Comparison of ENCODE assay signal across 8 cellular contexts in the genomic region with DNA sequence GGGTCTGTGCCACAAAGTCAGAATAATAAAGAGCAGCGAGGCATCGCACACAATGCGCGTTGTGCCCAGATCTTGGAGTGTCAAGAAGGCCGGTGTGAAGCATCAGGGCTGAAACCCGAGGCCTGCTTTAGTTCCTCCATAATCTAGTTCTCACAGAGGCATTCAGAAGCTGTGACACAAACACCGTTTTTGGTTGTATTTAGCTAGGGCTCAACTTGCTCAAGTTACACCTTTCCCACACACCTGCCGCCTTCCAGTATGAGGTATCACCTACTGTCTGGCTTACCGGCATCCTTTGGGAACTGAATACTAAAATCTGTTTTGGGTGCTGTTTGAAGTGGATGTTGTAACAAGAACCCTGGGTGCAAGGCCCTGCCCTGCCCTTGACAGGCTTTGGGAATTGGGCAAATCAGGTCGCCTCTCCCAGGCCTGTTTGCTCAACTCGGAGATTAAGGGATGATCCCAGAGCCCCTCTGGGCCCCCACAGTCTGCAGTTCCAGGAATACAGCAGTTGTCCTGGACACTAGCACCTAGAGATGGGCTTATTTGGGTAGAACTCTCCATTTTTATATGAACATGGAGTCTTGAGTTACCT. TPM values are rescaled to one million over a fixed set of nuclear protein-coding genes. Genes with fewer than 3 reads are reported as not detected.
A peak's percentile ranks its signal among the peaks of the same experiment; 100 is the strongest.
DNase-seq lines count a peak whose midpoint lies in the region; ATAC-seq, FAIRE-seq and TF ChIP-seq lines count a peak whose summit lies in the region.
"Had no signal": no experiment of that assay in that cellular context is flagged by ENCODE, and none has a peak within 500 bp of the region (broad histone marks: within the 10 kb centered on the region; RNA-seq: fewer than 3 reads in every experiment).

No MANE protein-coding gene starts in this region.

- POLR2A ChIA-PET in IMR-90 (lab: Charles Lee; ENCODE audit: unreplicated experiment), result no interaction called here

- peak overlapping the region; percentile 70 for H3K4ac ChIP-seq in IMR-90 (ENCODE audit: low read depth, low read length)

- in situ Hi-C loops in IMR-90 (cut with MboI; ENCODE audit: low sequenced_read_pairs), result loop anchor here (5.0 kb wide), 1 partner anchor 158 kb away; a partner anchor contains a TSS

- H3K4me1 ChIP-seq in IMR-90 (ENCODE audit: control insufficient read depth, insufficient read depth, low read length) (peaks cover 46% of the 10 kb centered on the region), keratinocyte (ENCODE audit: control insufficient read depth, extremely low read depth, insufficient read depth, low read length) (peaks cover 37% of the 10 kb centered on the region)

- H3K27ac ChIP-seq in IMR-90 (ENCODE audit: insufficient read depth, low read length) (peak overlapping the region; percentile 49; the same call in 1 of the 2 replicates), keratinocyte (ENCODE audit: control insufficient read depth, insufficient read depth, low read length) (peak overlapping the region; percentile 58)

- peak overlapping the region; percentile 68 for H2BK5ac ChIP-seq in IMR-90 (ENCODE audit: low read depth, low read length, poor library complexity, severe bottlenecking)

- H2AFZ ChIP-seq in IMR-90 (replicated peaks; ENCODE audit: low read length, poor library complexity), result peak overlapping the region; percentile 23
- H2AFZ ChIP-seq in keratinocyte (ENCODE audit: control insufficient read depth, low read length), result no peak overlapping the region

- peak overlapping the region; percentile 78 for H3K4me2 ChIP-seq in IMR-90 (ENCODE audit: low read depth, low read length)
- peak overlapping the region; percentile 54 for H3K4me2 ChIP-seq in keratinocyte (ENCODE audit: control insufficient read depth, extremely low read depth, insufficient read depth, low read depth, low read length)

- peaks cover 40 to 84% of the 10 kb centered on the region in 2 experiments for H3K79me1 ChIP-seq in IMR-90 (ENCODE audit: low read depth in 1 of 2, low read length in 2 of 2)

- peak overlapping the region; percentile 69; the same call in 1 of the 2 replicates for H2BK20ac ChIP-seq in IMR-90 (ENCODE audit: low read depth, low read length)

- H3K9me1 ChIP-seq in IMR-90 (ENCODE audit: insufficient read depth, low read length) (peaks cover 20% of the 10 kb centered on the region; the same call in 1 of the 2 replicates), keratinocyte (ENCODE audit: control insufficient read depth, extremely low read depth, insufficient read depth, low read length) (no peaks in the 10 kb centered on the region)

- peak overlapping the region; percentile 5; the same call in 1 of the 2 replicates for H3K18ac ChIP-seq in IMR-90 (ENCODE audit: low read depth, low read length)

- no peak overlapping the region for H3K23ac ChIP-seq in IMR-90 (ENCODE audit: low read depth, low read length)

- peaks cover 29% of the 10 kb centered on the region for H3K79me2 ChIP-seq in keratinocyte (ENCODE audit: control insufficient read depth, insufficient read depth, low read length)

- BruUV-seq in IMR-90 (replicated peaks; lab: Mats Ljungman, UMichigan), result no TSS peak

- H2BK120ac ChIP-seq in IMR-90 (ENCODE audit: low read depth, low read length), result peak overlapping the region; percentile 73

- TF ChIP-seq CTCF in IMR-90 (conservative IDR thresholded peaks at IDR 0.05; ENCODE audit: low read depth, low read length) (no peak), keratinocyte (optimal IDR thresholded peaks at IDR 0.05 in 1 of 3, IDR thresholded peaks at IDR 0.05 in 1 of 3, conservative IDR thresholded peaks at IDR 0.05 in 1 of 3; ENCODE audit: extremely low read depth in 1 of 3, insufficient read depth in 2 of 3, low read length in 3 of 3) (no peak)

- H3K27me3 ChIP-seq in IMR-90 (ENCODE audit: control insufficient read depth, insufficient read depth, low read length) (no peaks in the 10 kb centered on the region), keratinocyte (ENCODE audit: control insufficient read depth, extremely low read depth, insufficient read depth, low read length) (no peaks in the 10 kb centered on the region), H7 (ENCODE audit: control insufficient read depth, insufficient read depth, low read length) (no peaks in the 10 kb centered on the region)

- dilution Hi-C loops in IMR-90 (cut with HindIII; ENCODE audit: low sequenced_read_pairs, unreplicated experiment) (no loop called here), keratinocyte (cut with MboI; ENCODE audit: extremely low pct_ligation_motif_present, low sequenced_read_pairs) (no loop called here)

- FAIRE-seq in keratinocyte (lab: Jason Lieb, UNC), result no peak

- no peak for TF ChIP-seq RAD21 in IMR-90 (IDR thresholded peaks at IDR 0.05; ENCODE audit: low read length)

- H3K36me3 ChIP-seq in IMR-90 (ENCODE audit: control insufficient read depth, insufficient read depth, low read length) (no peaks in the 10 kb centered on the region), keratinocyte (ENCODE audit: control insufficient read depth in 2 of 2, extremely low read depth in 1 of 2, insufficient read depth in 2 of 2, low read length in 2 of 2) (peaks cover 0 to 2% of the 10 kb centered on the region in 2 experiments), H7 (replicated peaks; ENCODE audit: control insufficient read depth, insufficient read depth, low read length) (no peaks in the 10 kb centered on the region; the same call in 1 of the 2 replicates)

- peak overlapping the region in 1 of 2 experiments; percentile 65; a peak in 1 of 4 replicates for H4K8ac ChIP-seq in IMR-90 (ENCODE audit: low read depth in 2 of 2, low read length in 2 of 2)

- ATAC-seq in IMR-90 (ENCODE audit: low read depth) (no peak), GM18520 (IDR thresholded peaks at IDR 0.05; ENCODE audit: unreplicated experiment) (no peak)
- no peak for ATAC-seq in activated T-helper 17 cell treated with anti-CD3 and anti-CD28 coated beads, Interleukin-2, amount 50 U/mL, for 72 hours (replicated peaks)
- ATAC-seq in stimulated activated naive B cell treated with anti-CD40 and anti-IgM and Interleukin-4, amounts not matched to agents 10 μg/mL and 1 μg/mL and 100 μg/mL, for 72 hours (replicated peaks), result no peak

- H2BK15ac ChIP-seq in IMR-90 (ENCODE audit: low read depth, low read length), result peak overlapping the region; percentile 29; the same call in 2 of the 3 replicates

- peak overlapping the region; percentile 84 for H3K4me3 Mint-ChIP-seq in activated T-helper 17 cell treated with anti-CD3 and anti-CD28 coated beads, Interleukin-2, amount 50 U/mL, for 72 hours
- H3K4me3 Mint-ChIP-seq in stimulated activated naive B cell treated with anti-CD40 and anti-IgM and Interleukin-4, amounts not matched to agents 10 μg/mL and 1 μg/mL and 100 μg/mL, for 72 hours, result peak overlapping the region; percentile 68 to 75

- H3K9me3 Mint-ChIP-seq in activated T-helper 17 cell treated with anti-CD3 and anti-CD28 coated beads, Interleukin-2, amount 50 U/mL, for 72 hours, result no peaks in the 10 kb centered on the region
- H3K9me3 Mint-ChIP-seq in stimulated activated naive B cell treated with anti-CD40 and anti-IgM and Interleukin-4, amounts not matched to agents 10 μg/mL and 1 μg/mL and 100 μg/mL, for 72 hours, result no peaks in the 10 kb centered on the region

- H3K36me3 Mint-ChIP-seq in activated T-helper 17 cell treated with anti-CD3 and anti-CD28 coated beads, Interleukin-2, amount 50 U/mL, for 72 hours (ENCODE audit: low read depth), result peaks cover 9% of the 10 kb centered on the region
- peaks cover 26 to 35% of the 10 kb centered on the region in 2 donors for H3K36me3 Mint-ChIP-seq in stimulated activated naive B cell treated with anti-CD40 and anti-IgM and Interleukin-4, amounts not matched to agents 10 μg/mL and 1 μg/mL and 100 μg/mL, for 72 hours

- H3K9me3 ChIP-seq in IMR-90 (ENCODE audit: control insufficient read depth, insufficient read depth, low read length) (no peaks in the 10 kb centered on the region), keratinocyte (ENCODE audit: control insufficient read depth, low read depth, low read length) (no peaks in the 10 kb centered on the region)
- H3K9me3 ChIP-seq: mucosa of descending colon had no signal

- CTCF ChIA-PET in IMR-90 (lab: Yijun Ruan, JAX), result no interaction called here

- no peak overlapping the region for H3K56ac ChIP-seq in IMR-90 (ENCODE audit: extremely low read depth, insufficient read depth, low read length)

- no peak for DNase-seq in IMR-90
- DNase-seq in keratinocyte (ENCODE audit: low read depth, low spot score), result no peak
- DNase-seq in stimulated activated naive B cell treated with anti-CD40 and anti-IgM and Interleukin-4, amounts not matched to agents 10 μg/mL and 1 μg/mL and 100 μg/mL, for 72 hours, result no peak
- no peak for DNase-seq in LoVo (ENCODE audit: low spot score)
- no peak for DNase-seq in H7

- 76% methylated on average over 4 of the region's 11 CpGs; no CpG with 5 or more reads in 1 of the 2 experiments for WGBS in IMR-90 (ENCODE audit: extremely low coverage in 2 of 2, insufficient read length in 1 of 2), 2 experiments

- peaks cover 37% of the 10 kb centered on the region for H3K4me1 Mint-ChIP-seq in activated T-helper 17 cell treated with anti-CD3 and anti-CD28 coated beads, Interleukin-2, amount 50 U/mL, for 72 hours
- H3K4me1 Mint-ChIP-seq in stimulated activated naive B cell treated with anti-CD40 and anti-IgM and Interleukin-4, amounts not matched to agents 10 μg/mL and 1 μg/mL and 100 μg/mL, for 72 hours, result peaks cover 49 to 77% of the 10 kb centered on the region in 2 donors

- no peaks in the 10 kb centered on the region for H3K27me3 Mint-ChIP-seq in activated T-helper 17 cell treated with anti-CD3 and anti-CD28 coated beads, Interleukin-2, amount 50 U/mL, for 72 hours
- no peaks in the 10 kb centered on the region for H3K27me3 Mint-ChIP-seq in stimulated activated naive B cell treated with anti-CD40 and anti-IgM and Interleukin-4, amounts not matched to agents 10 μg/mL and 1 μg/mL and 100 μg/mL, for 72 hours

- H4K20me1 ChIP-seq in IMR-90 (ENCODE audit: insufficient read depth, low read length) (peaks cover 26% of the 10 kb centered on the region), keratinocyte (ENCODE audit: control insufficient read depth, extremely low read depth, insufficient read depth, low read length) (peaks cover 5% of the 10 kb centered on the region)

- H4K5ac ChIP-seq in IMR-90 (ENCODE audit: low read depth, low read length), result no peak overlapping the region; the same call in 1 of the 2 replicates

- TF ChIP-seq POLR2A in IMR-90 (IDR thresholded peaks at IDR 0.05; ENCODE audit: low read depth, low read length), result no peak

- peak overlapping the region; percentile 18 for H3K14ac ChIP-seq in IMR-90 (replicated peaks; ENCODE audit: low read depth, low read length)

- intact Hi-C loops in IMR-90 (cut with micrococcal nuclease), result loop anchor here (5.0 kb wide), 1 partner anchor 153 kb away; no protein-coding TSS in a partner anchor

- peak overlapping the region; percentile 97 for H3K27ac Mint-ChIP-seq in activated T-helper 17 cell treated with anti-CD3 and anti-CD28 coated beads, Interleukin-2, amount 50 U/mL, for 72 hours
- peak overlapping the region; percentile 97 for H3K27ac Mint-ChIP-seq in stimulated activated naive B cell treated with anti-CD40 and anti-IgM and Interleukin-4, amounts not matched to agents 10 μg/mL and 1 μg/mL and 100 μg/mL, for 72 hours

- H4K91ac ChIP-seq in IMR-90 (ENCODE audit: insufficient read depth, low read depth, low read length), result peak overlapping the region; percentile 59

- peak overlapping the region; percentile 93 for H2AK5ac ChIP-seq in IMR-90 (ENCODE audit: low read depth, low read length)

- H2AK9ac ChIP-seq in IMR-90 (replicated peaks; ENCODE audit: low read depth, low read length, poor library complexity), result no peak overlapping the region

- H3K4me3 ChIP-seq in IMR-90 (ENCODE audit: insufficient read depth, low read depth, low read length) (no peak overlapping the region), keratinocyte (ENCODE audit: control insufficient read depth in 2 of 3, extremely low read depth in 1 of 3, insufficient read depth in 2 of 3, low read depth in 1 of 3, low read length in 3 of 3) (no peak overlapping the region), H7 (ENCODE audit: insufficient read depth, low read depth, low read length) (no peak overlapping the region)
- H3K4me3 ChIP-seq: mucosa of descending colon had no signal

- no peak overlapping the region; the same call in 1 of the 2 replicates for H3K9ac ChIP-seq in IMR-90 (ENCODE audit: low read depth, low read length)
- H3K9ac ChIP-seq in keratinocyte (ENCODE audit: control insufficient read depth, extremely low read depth, insufficient read depth, low read length), result peak overlapping the region; percentile 22

RNA-seq across cellular contexts. Expression of a gene that starts 27.0 kb away (rescaled TPM):
- total RNA-seq in IMR-90 (2012; rRNA removed), result 17.9 and 20.3 TPM in 2 replicates
- 14.0 and 19.1 TPM in 2 replicates for polyA plus RNA-seq in IMR-90 (2012; rRNA removed)
- 11.0 and 16.7 TPM in 2 replicates for polyA plus RNA-seq in IMR-90 (2012; cell fraction: cytosol; rRNA removed)
- 61.0 and 98.5 TPM in 2 replicates for polyA plus RNA-seq in IMR-90 (2012; cell fraction: nucleus; rRNA removed; ENCODE audit: low replicate concordance)
- total RNA-seq in activated T-helper 17 cell treated with anti-CD3 and anti-CD28 coated beads, Interleukin-2, amount 50 U/mL, for 72 hours, result 10 to 100 TPM; 10.8 to 12.7 TPM
- polyA plus RNA-seq in keratinocyte, result 4.1 to 7.9 TPM (median 6.5 TPM) in 3 replicates
- polyA plus RNA-seq in keratinocyte (2011; ENCODE audit: low read depth), result 103 TPM
- 3.0 and 3.5 TPM in 2 replicates for polyA plus RNA-seq in keratinocyte (2011; cell fraction: cytosol; rRNA removed)
- polyA plus RNA-seq in keratinocyte (2011; cell fraction: nucleus; rRNA removed), result 9.7 and 9.9 TPM in 2 replicates
- polyA plus RNA-seq in keratinocyte (2012; ENCODE audit: low replicate concordance), result 4.9 and 20.7 TPM in 2 replicates
- 5.3 to 6.5 TPM (median 6.1 TPM) in 3 replicates for polyA minus RNA-seq in keratinocyte
- 8.4 TPM for polyA minus RNA-seq in keratinocyte (2011; cell fraction: cytosol; rRNA and poly(A)+ RNA removed)
- 7.2 and 8.0 TPM in 2 replicates for polyA minus RNA-seq in keratinocyte (2011; cell fraction: nucleus; rRNA and poly(A)+ RNA removed)
- 23.1 and 23.7 TPM in 2 replicates for total RNA-seq in H7 (2014; rRNA removed; shearing (Covaris generic))

RNA-seq across cellular contexts. Expression of a gene that starts 27.9 kb away (rescaled TPM):
- 8.3 and 9.7 TPM in 2 replicates for total RNA-seq in IMR-90 (2012; rRNA removed)
- polyA plus RNA-seq in IMR-90 (2012; rRNA removed), result 10.1 and 10.4 TPM in 2 replicates
- 7.8 and 9.2 TPM in 2 replicates for polyA plus RNA-seq in IMR-90 (2012; cell fraction: cytosol; rRNA removed)
- 3.5 and 5.6 TPM in 2 replicates for polyA plus RNA-seq in IMR-90 (2012; cell fraction: nucleus; rRNA removed; ENCODE audit: low replicate concordance)
- 10 to 100 TPM in 1 of 2 donors, 1 to 10 TPM in 1; 9.0 to 15.0 TPM for total RNA-seq in activated T-helper 17 cell treated with anti-CD3 and anti-CD28 coated beads, Interleukin-2, amount 50 U/mL, for 72 hours
- polyA plus RNA-seq in keratinocyte, result 6.3 to 7.5 TPM (median 7.4 TPM) in 3 replicates
- 7.4 TPM for polyA plus RNA-seq in keratinocyte (2011; ENCODE audit: low read depth)
- 5.9 and 8.1 TPM in 2 replicates for polyA plus RNA-seq in keratinocyte (2011; cell fraction: cytosol; rRNA removed)
- polyA plus RNA-seq in keratinocyte (2011; cell fraction: nucleus; rRNA removed), result 7.9 and 8.6 TPM in 2 replicates
- 7.1 and 10.0 TPM in 2 replicates for polyA plus RNA-seq in keratinocyte (2012; ENCODE audit: low replicate concordance)
- polyA minus RNA-seq in keratinocyte, result 4.6 to 7.5 TPM (median 5.9 TPM) in 3 replicates
- polyA minus RNA-seq in keratinocyte (2011; cell fraction: cytosol; rRNA and poly(A)+ RNA removed), result 16.5 TPM
- polyA minus RNA-seq in keratinocyte (2011; cell fraction: nucleus; rRNA and poly(A)+ RNA removed), result 3.4 and 5.4 TPM in 2 replicates
- 10.3 and 12.3 TPM in 2 replicates for total RNA-seq in H7 (2014; rRNA removed; shearing (Covaris generic))

RNA-seq across cellular contexts. Expression of a gene that starts 32.5 kb away (rescaled TPM):
- total RNA-seq in IMR-90 (2012; rRNA removed), result 90.3 and 107 TPM in 2 replicates
- polyA plus RNA-seq in IMR-90 (2012; rRNA removed) (99.2 and 100 TPM in 2 replicates), keratinocyte (61.3 to 71.3 TPM (median 68.7 TPM) in 3 replicates)
- 69.7 and 115 TPM in 2 replicates for polyA plus RNA-seq in IMR-90 (2012; cell fraction: cytosol; rRNA removed)
- 116 and 217 TPM in 2 replicates for polyA plus RNA-seq in IMR-90 (2012; cell fraction: nucleus; rRNA removed; ENCODE audit: low replicate concordance)
- 10 to 100 TPM; 15.3 to 32.3 TPM for total RNA-seq in activated T-helper 17 cell treated with anti-CD3 and anti-CD28 coated beads, Interleukin-2, amount 50 U/mL, for 72 hours
- 12.9 TPM for polyA plus RNA-seq in keratinocyte (2011; ENCODE audit: low read depth)
- polyA plus RNA-seq in keratinocyte (2011; cell fraction: cytosol; rRNA removed), result 40.6 and 68.8 TPM in 2 replicates
- polyA plus RNA-seq in keratinocyte (2011; cell fraction: nucleus; rRNA removed), result 71.2 and 78.4 TPM in 2 replicates
- polyA plus RNA-seq in keratinocyte (2012; ENCODE audit: low replicate concordance), result 26.6 and 60.0 TPM in 2 replicates
- 48.2 to 64.8 TPM (median 49.7 TPM) in 3 replicates for polyA minus RNA-seq in keratinocyte
- 79.8 TPM for polyA minus RNA-seq in keratinocyte (2011; cell fraction: cytosol; rRNA and poly(A)+ RNA removed)
- polyA minus RNA-seq in keratinocyte (2011; cell fraction: nucleus; rRNA and poly(A)+ RNA removed), result 30.1 and 30.7 TPM in 2 replicates
- total RNA-seq in H7 (2014; rRNA removed; shearing (Covaris generic)), result 143 and 197 TPM in 2 replicates

RNA-seq across cellular contexts. Expression of a gene that starts 54.2 kb away (rescaled TPM):
- not detected in 2 replicates for total RNA-seq in IMR-90 (2012; rRNA removed)
- polyA plus RNA-seq in IMR-90 (2012; rRNA removed) (not detected in 2 replicates), keratinocyte (28.9 to 77.4 TPM (median 67.4 TPM) in 3 replicates)
- not detected in 2 replicates for polyA plus RNA-seq in IMR-90 (2012; cell fraction: cytosol; rRNA removed)
- polyA plus RNA-seq in IMR-90 (2012; cell fraction: nucleus; rRNA removed; ENCODE audit: low replicate concordance), result not detected in 2 replicates
- not detected for total RNA-seq in activated T-helper 17 cell treated with anti-CD3 and anti-CD28 coated beads, Interleukin-2, amount 50 U/mL, for 72 hours
- polyA plus RNA-seq in keratinocyte (2011; ENCODE audit: low read depth), result 191 TPM
- polyA plus RNA-seq in keratinocyte (2011; cell fraction: cytosol; rRNA removed), result 131 and 203 TPM in 2 replicates
- 209 and 300 TPM in 2 replicates for polyA plus RNA-seq in keratinocyte (2011; cell fraction: nucleus; rRNA removed)
- 59.4 and 461 TPM in 2 replicates for polyA plus RNA-seq in keratinocyte (2012; ENCODE audit: low replicate concordance)
- polyA minus RNA-seq in keratinocyte, result 24.6 to 108 TPM (median 50.3 TPM) in 3 replicates
- 101 TPM for polyA minus RNA-seq in keratinocyte (2011; cell fraction: cytosol; rRNA and poly(A)+ RNA removed)
- 71.9 and 103 TPM in 2 replicates for polyA minus RNA-seq in keratinocyte (2011; cell fraction: nucleus; rRNA and poly(A)+ RNA removed)
- total RNA-seq in H7 (2014; rRNA removed; shearing (Covaris generic)), result 1.4 TPM in 1 of 2 replicates, not detected in the other
